18 cellular contexts compared by ENCODE assay signal in the genomic region with DNA sequence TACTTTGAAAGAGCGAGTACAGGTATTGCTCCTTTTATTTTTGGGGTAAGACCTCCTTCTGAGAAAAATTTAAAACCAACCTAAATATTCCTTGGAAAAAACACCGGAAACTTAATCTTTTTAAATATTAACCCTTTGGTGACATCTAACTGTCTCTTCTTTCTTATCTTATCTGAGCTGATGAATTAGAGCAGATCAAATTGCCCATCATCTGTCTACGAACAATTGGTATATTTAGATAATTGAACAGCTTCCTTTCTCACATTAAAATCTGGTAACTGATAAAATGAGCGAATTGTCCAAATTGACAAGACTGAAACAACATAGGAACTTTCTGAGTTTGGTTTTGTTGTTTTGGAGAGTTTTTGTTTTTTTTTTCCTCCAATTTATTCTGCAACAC. TPM values are rescaled to one million over a fixed set of nuclear protein-coding genes. Genes with fewer than 3 reads are reported as not detected.
DNase-seq lines count a peak whose midpoint lies in the region; ATAC-seq and TF ChIP-seq lines count a peak whose summit lies in the region.
"Had no signal": no experiment of that assay in that cellular context is flagged by ENCODE, and none has a peak within 500 bp of the region (broad histone marks: within the 10 kb centered on the region; RNA-seq: fewer than 3 reads in every experiment).

No MANE protein-coding gene starts in this region.

- peaks cover 3% of the 10 kb centered on the region for H4K20me1 ChIP-seq in smooth muscle cell (ENCODE audit: low read depth)

- H3K79me2 ChIP-seq in smooth muscle cell (ENCODE audit: low read depth), result peaks cover 31% of the 10 kb centered on the region

- DNase-seq in NCI-H1417 (lab: John Stamatoyannopoulos, UW), result peak in 2 of 3 experiments; percentile 41 to 67
- peak; percentile 20 for DNase-seq in NCI-H748 treated with DMSO at 0.1 percent for 48 hours (lab: John Stamatoyannopoulos, UW)
- DNase-seq in smooth muscle cell (lab: John Stamatoyannopoulos, UW; ENCODE audit: unreplicated experiment), result no peak
- DNase-seq in spleen, result no peak
- no peak for DNase-seq in activated naive CD4-positive, alpha-beta T cell treated with Interleukin-2 at 50 U/mL for 16 hours
- DNase-seq in heart right ventricle, result no peak
- DNase-seq: activated CD4-positive, alpha-beta T cell treated with anti-CD3 and anti-CD28 coated beads for 4 hours; activated CD8-positive, alpha-beta memory T cell treated with anti-CD3 and anti-CD28 coated beads, Interleukin-2, amount 10 ng/mL, durations not matched to agents 7 days and 5 days; NCI-H1436 treated with DMSO at 0.1 percent for 48 hours; NCI-H446; right lobe of liver; thyroid gland had no signal

- intact Hi-C loops in spleen (cut with DNase I; ENCODE audit: low total_unique reads), result no loop called here
- intact Hi-C loops in heart right ventricle (cut with DNase I), result no loop called here

- H3K9me3 ChIP-seq in gastroesophageal sphincter (no peaks in the 10 kb centered on the region), smooth muscle cell (replicated peaks; ENCODE audit: low read depth) (no peaks in the 10 kb centered on the region), spleen (peaks cover 0 to 13% (median 0%) of the 10 kb centered on the region in 8 donors), heart right ventricle (no peaks in the 10 kb centered on the region)
- H3K9me3 ChIP-seq: right lobe of liver, thyroid gland had no signal

- TF ChIP-seq CTCF in gastroesophageal sphincter (IDR thresholded peaks at IDR 0.05), result no peak
- no peak for TF ChIP-seq CTCF in smooth muscle cell (IDR thresholded peaks at IDR 0.05; ENCODE audit: borderline replicate concordance, insufficient read depth, poor library complexity, severe bottlenecking)
- TF ChIP-seq CTCF in spleen (IDR thresholded peaks at IDR 0.05 in 8 of 11, conservative IDR thresholded peaks at IDR 0.05 in 3 of 11), result no peak
- TF ChIP-seq CTCF in heart right ventricle (IDR thresholded peaks at IDR 0.05), result no peak

- H3K27me3 ChIP-seq in gastroesophageal sphincter (peaks cover 100% of the 10 kb centered on the region), smooth muscle cell (ENCODE audit: low read depth) (peaks cover 86% of the 10 kb centered on the region), spleen (replicated peaks in 1 of 7) (peaks cover 0 to 100% (median 87%) of the 10 kb centered on the region in 7 donors), heart right ventricle (peaks cover 8 to 100% (median 100%) of the 10 kb centered on the region in 7 donors)

- no peak for TF ChIP-seq POLR2A in gastroesophageal sphincter (IDR thresholded peaks at IDR 0.05)
- TF ChIP-seq POLR2A in spleen (IDR thresholded peaks at IDR 0.05), result no peak

- H3K27ac ChIP-seq in gastroesophageal sphincter, result peak overlapping the region in 1 of 4 donors; percentile 57
- peak overlapping the region; percentile 7 for H3K27ac ChIP-seq in smooth muscle cell (ENCODE audit: low read depth)
- no peak overlapping the region for H3K27ac ChIP-seq in spleen
- no peak overlapping the region for H3K27ac ChIP-seq in heart right ventricle
- H3K27ac ChIP-seq: KMS-11, right lobe of liver, RWPE1, thyroid gland had no signal

- H3K4me2 ChIP-seq in smooth muscle cell, result peak overlapping the region; percentile 90
- H3K4me2 ChIP-seq: KMS-11 had no signal

- H3F3A ChIP-seq in smooth muscle cell (ENCODE audit: low read depth), result no peaks in the 10 kb centered on the region

- H3K4me1 ChIP-seq in gastroesophageal sphincter (peaks cover 0 to 53% (median 14%) of the 10 kb centered on the region in 3 donors), smooth muscle cell (ENCODE audit: low read depth) (peaks cover 7% of the 10 kb centered on the region), spleen (peaks cover 5 to 33% (median 12%) of the 10 kb centered on the region in 6 donors), heart right ventricle (peaks cover 0 to 40% (median 19%) of the 10 kb centered on the region in 9 donors)

- ATAC-seq in gastroesophageal sphincter, result no peak
- no peak for ATAC-seq in heart right ventricle
- ATAC-seq: activated CD8-positive, alpha-beta memory T cell treated with anti-CD3 and anti-CD28 coated beads, Interleukin-2, amount 10 ng/mL, durations not matched to agents 7 days and 5 days; activated T-helper 17 cell treated with anti-CD3 and anti-CD28 coated beads, Interleukin-2, amount 50 U/mL, for 72 hours; right lobe of liver; stimulated activated memory B cell treated with anti-CD40 and anti-IgM and Interleukin-4, amounts not matched to agents 10 μg/mL and 1 μg/mL and 100 μg/mL, for 72 hours had no signal

- H3K4me3 ChIP-seq in gastroesophageal sphincter (peak overlapping the region; percentile 32 to 57), smooth muscle cell (peak overlapping the region; percentile 75), spleen (no peak overlapping the region), heart right ventricle (no peak overlapping the region)
- H3K4me3 ChIP-seq: right lobe of liver, thyroid gland had no signal

- H3K9ac ChIP-seq in smooth muscle cell (ENCODE audit: low read depth), result no peak overlapping the region
- H3K9ac ChIP-seq: KMS-11 had no signal

- H3K36me3 ChIP-seq in gastroesophageal sphincter (no peaks in the 10 kb centered on the region), smooth muscle cell (ENCODE audit: low read depth) (no peaks in the 10 kb centered on the region), spleen (no peaks in the 10 kb centered on the region), heart right ventricle (no peaks in the 10 kb centered on the region)
- H3K36me3 ChIP-seq: right lobe of liver, thyroid gland had no signal

- 10 to 11% methylated on average over 4 of the region's 4 CpGs for WGBS in gastroesophageal sphincter (ENCODE audit: low coverage in 1 of 2), 2 donors
- WGBS in smooth muscle cell (ENCODE audit: low lambda C conversion rate), result 22% methylated on average over 4 of the region's 4 CpGs
- WGBS in spleen, 5 donors, result 26 to 30% (median 28%) methylated on average over 4 of the region's 4 CpGs
- 18 to 23% methylated on average over 4 of the region's 4 CpGs for WGBS in heart right ventricle, 2 donors

- no peak overlapping the region for H2AFZ ChIP-seq in smooth muscle cell (ENCODE audit: low read depth)

- no peak for TF ChIP-seq EP300 in gastroesophageal sphincter (IDR thresholded peaks at IDR 0.05)

RNA-seq across cellular contexts. Expression of gene ISL1, which starts 2.0 kb away (rescaled TPM):
- total RNA-seq in gastroesophageal sphincter, result 10 to 100 TPM in 2 of 4 donors, not detected in 2; 17.6 to 21.3 TPM
- 6.7 and 16.0 TPM in 2 replicates for total RNA-seq in smooth muscle cell
- polyA plus RNA-seq in smooth muscle cell, result 3.6 and 17.3 TPM in 2 replicates
- under 1 TPM in 1 of 7 donors, not detected in 6; 0.27 TPM for total RNA-seq in spleen
- polyA plus RNA-seq in spleen, result under 1 TPM in 2 of 3 donors, not detected in 1; 0.04 to 0.09 TPM
- total RNA-seq in heart right ventricle, result not detected
- not detected for polyA plus RNA-seq in heart right ventricle
- total RNA-seq: activated CD8-positive, alpha-beta memory T cell treated with anti-CD3 and anti-CD28 coated beads, Interleukin-2, amount 10 ng/mL, durations not matched to agents 7 days and 5 days; activated T-helper 17 cell treated with anti-CD3 and anti-CD28 coated beads, Interleukin-2, amount 50 U/mL, for 72 hours; epithelial cell of proximal tubule; right lobe of liver had no signal

Comparison
In these comparisons a context has a peak if more than half of its experiments do, and no peak if none do; other contexts are left out.
1. DNase-seq: peak in NCI-H1417 (2 of 3) and NCI-H748 treated with DMSO at 0.1 percent for 48 hours (single experiment); none in smooth muscle cell (single experiment), spleen (single experiment), activated naive CD4-positive, alpha-beta T cell treated with Interleukin-2 at 50 U/mL for 16 hours (single experiment) and heart right ventricle (0 of 2).
2. H3K4me3 ChIP-seq: peak in gastroesophageal sphincter (2 of 2) and smooth muscle cell (single experiment); none in spleen (0 of 8) and heart right ventricle (0 of 10).